In genomic region chr10:97117372-97117771, GRCh38 we compare ENCODE assay signal across 10 cellular contexts.
A peak's percentile ranks its signal among the peaks of the same experiment; 100 is the strongest.
DNase-seq lines count a peak whose midpoint lies in the region; ATAC-seq and TF ChIP-seq lines count a peak whose summit lies in the region.
"Had no signal": no experiment of that assay in that cellular context is flagged by ENCODE, and none has a peak within 500 bp of the region (broad histone marks: within the 10 kb centered on the region; RNA-seq: fewer than 3 reads in every experiment).

No MANE protein-coding gene starts in this region.

- peaks cover 58% of the 10 kb centered on the region for H3K27me3 Mint-ChIP-seq in MCF 10A (ENCODE audit: insufficient read depth, unreplicated experiment)

- H3K9me3 ChIP-seq in breast epithelium: no peaks in the 10 kb centered on the region
- no peaks in the 10 kb centered on the region for H3K9me3 ChIP-seq in transverse colon
- no peaks in the 10 kb centered on the region for H3K9me3 ChIP-seq in sigmoid colon

- DNase-seq in MCF 10A (ENCODE audit: unreplicated experiment) (peak; percentile 37), breast epithelium (ENCODE audit: low spot score in 2 of 2) (no peak), NCI-H2107 treated with DMSO at 0.1 percent for 48 hours (lab: John Stamatoyannopoulos, UW; ENCODE audit: unreplicated experiment) (peak; percentile 28), epithelial cell of esophagus (ENCODE audit: low read depth) (peak; percentile 51), transverse colon (no peak), hypothalamus (lab: John Stamatoyannopoulos, UW) (no peak), sigmoid colon (no peak)
- DNase-seq: activated gamma-delta T cell, nucleus accumbens had no signal

- H3K27ac ChIP-seq in breast epithelium (no peak overlapping the region), transverse colon (no peak overlapping the region), sigmoid colon (no peak overlapping the region)

- no peaks in the 10 kb centered on the region for H3K36me3 Mint-ChIP-seq in MCF 10A (ENCODE audit: insufficient read depth, unreplicated experiment)

- no peaks in the 10 kb centered on the region for H3K4me1 Mint-ChIP-seq in MCF 10A (ENCODE audit: insufficient read depth, unreplicated experiment)

- H3K27me3 ChIP-seq in breast epithelium (no peaks in the 10 kb centered on the region), transverse colon (peaks cover 23% of the 10 kb centered on the region), sigmoid colon (peaks cover 0 to 4% (median 0%) of the 10 kb centered on the region in 3 donors)

- intact Hi-C loops in MCF 10A (cut with micrococcal nuclease): loop anchor here (1.0 kb wide), 2 partner anchors 44 to 80 kb away; no protein-coding TSS in a partner anchor
- intact Hi-C loops in breast epithelium (cut with DNase I; ENCODE audit: low total_unique reads): no loop called here
- intact Hi-C loops in transverse colon (cut with DNase I; ENCODE audit: low total_unique reads): no loop called here
- intact Hi-C loops in sigmoid colon (cut with DNase I): no loop called here

- no peak for TF ChIP-seq POLR2A in breast epithelium (IDR thresholded peaks at IDR 0.05)
- TF ChIP-seq POLR2A in transverse colon (IDR thresholded peaks at IDR 0.05): no peak
- no peak for TF ChIP-seq POLR2A in sigmoid colon (IDR thresholded peaks at IDR 0.05)

- POLR2A ChIA-PET in MCF 10A (lab: Yijun Ruan, JAX): no interaction called here

- no peaks in the 10 kb centered on the region for H3K4me1 ChIP-seq in breast epithelium
- H3K4me1 ChIP-seq in transverse colon: no peaks in the 10 kb centered on the region
- no peaks in the 10 kb centered on the region for H3K4me1 ChIP-seq in sigmoid colon

- in situ Hi-C loops in transverse colon (cut with MboI; ENCODE audit: low pct_ligation_motif_present in 1 of 4, low pct_unique_long_range_greater_than_20kb in 1 of 4, low sequenced_read_pairs in 3 of 4): no loop called here

- H3K4me3 Mint-ChIP-seq in MCF 10A (ENCODE audit: unreplicated experiment): no peak overlapping the region

- H3K4me3 ChIP-seq in breast epithelium (no peak overlapping the region), epithelial cell of esophagus (ENCODE audit: low read length) (no peak overlapping the region), transverse colon (no peak overlapping the region), sigmoid colon (no peak overlapping the region)

- TF ChIP-seq CTCF in MCF 10A (IDR thresholded peaks at IDR 0.05; ENCODE audit: unreplicated experiment) (peak; percentile 18), breast epithelium (IDR thresholded peaks at IDR 0.05) (no peak), epithelial cell of esophagus (IDR thresholded peaks at IDR 0.05; ENCODE audit: insufficient read depth, low read depth, low read length, missing control alignments) (peak; percentile 57), transverse colon (IDR thresholded peaks at IDR 0.05) (peak; percentile 14 to 47 (median 32)), sigmoid colon (IDR thresholded peaks at IDR 0.05) (no peak)

- CTCF ChIA-PET in MCF 10A (lab: Yijun Ruan, JAX): interaction anchor here (0.6 to 5.6 kb wide), 19 partner anchors 10 to 708 kb away, joined by 3 to 68 read pairs (median 4); no protein-coding TSS in a partner anchor

- no peaks in the 10 kb centered on the region for H3K36me3 ChIP-seq in breast epithelium
- no peaks in the 10 kb centered on the region for H3K36me3 ChIP-seq in transverse colon
- no peaks in the 10 kb centered on the region for H3K36me3 ChIP-seq in sigmoid colon

- no TSS peak for BruUV-seq in MCF 10A (replicated peaks; lab: Mats Ljungman, UMichigan)

- TF ChIP-seq EP300 in transverse colon (IDR thresholded peaks at IDR 0.05; ENCODE audit: low read depth) (no peak), sigmoid colon (IDR thresholded peaks at IDR 0.05) (no peak)

- no peak overlapping the region for H3K27ac Mint-ChIP-seq in MCF 10A (ENCODE audit: low read depth, unreplicated experiment)

- no peak for ATAC-seq in GM18502 (IDR thresholded peaks at IDR 0.05; ENCODE audit: poor library complexity, unreplicated experiment)

- no peaks in the 10 kb centered on the region for H3K9me3 Mint-ChIP-seq in MCF 10A (ENCODE audit: unreplicated experiment)

- 46 to 68% methylated on average over 2 to 3 of the region's 3 CpGs for WGBS in transverse colon (ENCODE audit: low coverage in 1 of 2), 2 donors
- 33 to 47% methylated on average over 3 of the region's 3 CpGs for WGBS in sigmoid colon, 2 donors

Comparison
In these comparisons a context has a peak if more than half of its experiments do, and no peak if none do; other contexts are left out.
1. DNase-seq: peak in MCF 10A (single experiment), NCI-H2107 treated with DMSO at 0.1 percent for 48 hours (single experiment) and epithelial cell of esophagus (single experiment); none in breast epithelium (0 of 2), transverse colon (single experiment), hypothalamus (0 of 51) and sigmoid colon (single experiment).
2. CTCF ChIP-seq: peak in MCF 10A (single experiment), epithelial cell of esophagus (single experiment) and transverse colon (5 of 5); none in breast epithelium (0 of 3) and sigmoid colon (0 of 4).